In the genomic region with DNA sequence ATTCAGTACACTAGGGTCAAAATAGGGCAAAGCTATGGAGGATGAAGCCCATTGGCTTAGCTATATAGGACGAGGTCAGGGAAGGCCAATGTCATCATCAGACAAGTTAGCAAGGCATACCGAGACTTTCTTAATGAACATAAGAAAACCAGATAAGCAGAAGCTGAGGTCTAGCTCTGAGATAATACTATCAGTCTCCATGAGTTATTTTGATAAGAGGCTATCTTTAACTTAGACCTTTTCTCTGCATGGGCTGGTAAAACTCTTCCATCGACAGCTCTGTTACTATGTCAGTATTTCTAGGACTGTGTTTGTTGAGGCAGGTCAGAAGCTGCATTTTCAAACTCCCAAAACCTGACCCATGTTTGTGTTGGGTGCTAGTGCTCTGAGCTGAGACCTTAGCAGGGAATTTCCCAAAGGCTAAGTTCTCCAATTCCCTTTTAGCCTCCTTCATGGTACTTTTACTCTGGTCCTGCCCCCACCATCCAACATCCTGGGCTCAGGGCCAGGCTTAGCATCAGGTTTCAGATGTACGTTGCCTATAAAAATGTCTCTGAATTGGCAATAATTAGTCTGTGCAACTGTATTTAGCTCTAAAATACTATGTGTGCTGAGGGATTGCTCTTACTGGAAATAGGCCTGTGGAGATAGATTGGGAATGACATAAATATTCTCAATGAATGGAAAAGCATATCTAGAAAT, we compare ENCODE assay signal across 21 cellular contexts. TPM values are rescaled to one million over a fixed set of nuclear protein-coding genes. Genes with fewer than 3 reads are reported as not detected.
"Had no signal": no experiment of that assay in that cellular context is flagged by ENCODE, and none has a peak within 500 bp of the region (broad histone marks: within the 10 kb centered on the region; RNA-seq: fewer than 3 reads in every experiment).

No MANE protein-coding gene starts in this region.

- H3K27me3 Mint-ChIP-seq: activated naive CD4-positive, alpha-beta T cell treated with anti-CD3 and anti-CD28 coated beads, Interleukin-2, amount 10 ng/mL, durations not matched to agents 7 days and 5 days; dendritic cell treated with granulocyte-macrophage colony-stimulating factor and Interleukin-4, amounts not matched to agents 40 ng/mL and 50 ng/mL, for 4 days had no signal

- H3K36me3 Mint-ChIP-seq: activated CD4-positive, alpha-beta memory T cell treated with anti-CD3 and anti-CD28 coated beads for 36 hours; activated naive CD4-positive, alpha-beta T cell treated with anti-CD3 and anti-CD28 coated beads, Interleukin-2, amount 10 ng/mL, durations not matched to agents 7 days and 5 days; naive thymus-derived CD8-positive, alpha-beta T cell; neural progenitor cell; stimulated activated effector memory CD8-positive, alpha-beta T cell treated with anti-CD3 and anti-CD28 coated beads, Interleukin-12 subunit alpha, Interleukin-12 subunit beta, amount 100 ng/mL, for 72 hours had no signal

- H3K4me3 Mint-ChIP-seq: activated CD4-positive, alpha-beta memory T cell treated with anti-CD3 and anti-CD28 coated beads for 36 hours; activated naive CD4-positive, alpha-beta T cell treated with anti-CD3 and anti-CD28 coated beads, Interleukin-2, amount 10 ng/mL, durations not matched to agents 7 days and 5 days; activated T-cell treated with anti-CD3 and anti-CD28 coated beads, Interleukin-2, amount 50 U/mL, for 72 hours; dendritic cell treated with granulocyte-macrophage colony-stimulating factor and Interleukin-4, amounts not matched to agents 40 ng/mL and 50 ng/mL, for 4 days; naive thymus-derived CD8-positive, alpha-beta T cell; neural progenitor cell; stimulated activated effector memory CD8-positive, alpha-beta T cell treated with anti-CD3 and anti-CD28 coated beads, Interleukin-12 subunit alpha, Interleukin-12 subunit beta, amount 100 ng/mL, for 72 hours; stimulated activated naive CD8-positive, alpha-beta T cell treated with anti-CD3 and anti-CD28 coated beads, Interleukin-15, amount 100 ng/mL, for 72 hours had no signal

- H3K4me1 Mint-ChIP-seq: naive thymus-derived CD8-positive, alpha-beta T cell; neural progenitor cell; stimulated activated effector memory CD8-positive, alpha-beta T cell treated with anti-CD3 and anti-CD28 coated beads, Interleukin-12 subunit alpha, Interleukin-12 subunit beta, amount 100 ng/mL, for 72 hours; stimulated activated naive CD8-positive, alpha-beta T cell treated with anti-CD3 and anti-CD28 coated beads, Interleukin-15, amount 100 ng/mL, for 72 hours had no signal

- DNase-seq: activated CD4-positive, alpha-beta memory T cell treated with anti-CD3 and anti-CD28 coated beads for 36 hours; activated CD4-positive, alpha-beta T cell treated with anti-CD3 and anti-CD28 coated beads for 48 hours; activated effector memory CD4-positive, alpha-beta T cell treated with anti-CD3 and anti-CD28 coated beads, Interleukin-2, amount 50 U/mL, for 16 hours; activated naive CD4-positive, alpha-beta T cell treated with anti-CD3 and anti-CD28 coated beads, Interleukin-2, amount 10 ng/mL, durations not matched to agents 7 days and 5 days; activated T-cell treated with anti-CD3 and anti-CD28 coated beads, Interleukin-2, amount 50 U/mL, for 72 hours; effector CD4-positive, alpha-beta T cell; foreskin keratinocyte; lower lobe of right lung; naive thymus-derived CD8-positive, alpha-beta T cell; posterior cingulate gyrus; small intestine; stimulated activated CD4-positive, alpha-beta T cell treated with anti-CD3 and anti-CD28 coated beads, Interleukin-2, amount 100 ng/mL, for 24 hours; stimulated activated naive CD8-positive, alpha-beta T cell treated with anti-CD3 and anti-CD28 coated beads, Interleukin-15, amount 100 ng/mL, for 72 hours had no signal

- H3K9me3 Mint-ChIP-seq: activated CD4-positive, alpha-beta memory T cell treated with anti-CD3 and anti-CD28 coated beads for 36 hours; activated naive CD4-positive, alpha-beta T cell treated with anti-CD3 and anti-CD28 coated beads, Interleukin-2, amount 10 ng/mL, durations not matched to agents 7 days and 5 days; activated T-cell treated with anti-CD3 and anti-CD28 coated beads, Interleukin-2, amount 50 U/mL, for 72 hours; dendritic cell treated with granulocyte-macrophage colony-stimulating factor and Interleukin-4, amounts not matched to agents 40 ng/mL and 50 ng/mL, for 4 days; naive thymus-derived CD8-positive, alpha-beta T cell; neural progenitor cell; stimulated activated effector memory CD8-positive, alpha-beta T cell treated with anti-CD3 and anti-CD28 coated beads, Interleukin-12 subunit alpha, Interleukin-12 subunit beta, amount 100 ng/mL, for 72 hours; stimulated activated naive CD8-positive, alpha-beta T cell treated with anti-CD3 and anti-CD28 coated beads, Interleukin-15, amount 100 ng/mL, for 72 hours had no signal

- H3K9me3 ChIP-seq: lower lobe of right lung, suprapubic skin, tibial nerve had no signal

- H3K4me1 ChIP-seq: lower lobe of right lung, neural progenitor cell, suprapubic skin, tibial nerve had no signal

- H3K36me3 ChIP-seq: lower lobe of right lung, neural progenitor cell, suprapubic skin, tibial nerve had no signal

- ATAC-seq: activated T-cell treated with anti-CD3 and anti-CD28 coated beads, Interleukin-2, amount 50 U/mL, for 72 hours; foreskin keratinocyte; left lobe of liver; lower lobe of right lung; naive thymus-derived CD8-positive, alpha-beta T cell; sciatic nerve; stimulated activated effector memory CD8-positive, alpha-beta T cell treated with anti-CD3 and anti-CD28 coated beads, Interleukin-12 subunit alpha, Interleukin-12 subunit beta, amount 100 ng/mL, for 72 hours; stimulated activated naive CD8-positive, alpha-beta T cell treated with anti-CD3 and anti-CD28 coated beads, Interleukin-15, amount 100 ng/mL, for 72 hours had no signal

- H3K4me3 ChIP-seq: lower lobe of right lung, neural progenitor cell, suprapubic skin, tibial nerve had no signal

- H3K27me3 ChIP-seq: foreskin keratinocyte, neural progenitor cell, suprapubic skin, tibial nerve had no signal

- H3K27ac ChIP-seq: foreskin keratinocyte, lower lobe of right lung, neural progenitor cell, suprapubic skin, tibial nerve had no signal

- H3K27ac Mint-ChIP-seq: activated CD4-positive, alpha-beta memory T cell treated with anti-CD3 and anti-CD28 coated beads for 36 hours; activated naive CD4-positive, alpha-beta T cell treated with anti-CD3 and anti-CD28 coated beads, Interleukin-2, amount 10 ng/mL, durations not matched to agents 7 days and 5 days; activated T-cell treated with anti-CD3 and anti-CD28 coated beads, Interleukin-2, amount 50 U/mL, for 72 hours; dendritic cell treated with granulocyte-macrophage colony-stimulating factor and Interleukin-4, amounts not matched to agents 40 ng/mL and 50 ng/mL, for 4 days; naive thymus-derived CD8-positive, alpha-beta T cell; neural progenitor cell; stimulated activated effector memory CD8-positive, alpha-beta T cell treated with anti-CD3 and anti-CD28 coated beads, Interleukin-12 subunit alpha, Interleukin-12 subunit beta, amount 100 ng/mL, for 72 hours had no signal

RNA-seq across cellular contexts. Expression of a gene that starts 29.3 kb away (rescaled TPM):
- total RNA-seq: activated CD4-positive, alpha-beta memory T cell treated with anti-CD3 and anti-CD28 coated beads for 36 hours; activated T-cell treated with anti-CD3 and anti-CD28 coated beads, Interleukin-2, amount 50 U/mL, for 72 hours; glomerular endothelial cell; naive thymus-derived CD8-positive, alpha-beta T cell had no signal
